ENCODE assay signal across 1 cellular context in the genomic region with DNA sequence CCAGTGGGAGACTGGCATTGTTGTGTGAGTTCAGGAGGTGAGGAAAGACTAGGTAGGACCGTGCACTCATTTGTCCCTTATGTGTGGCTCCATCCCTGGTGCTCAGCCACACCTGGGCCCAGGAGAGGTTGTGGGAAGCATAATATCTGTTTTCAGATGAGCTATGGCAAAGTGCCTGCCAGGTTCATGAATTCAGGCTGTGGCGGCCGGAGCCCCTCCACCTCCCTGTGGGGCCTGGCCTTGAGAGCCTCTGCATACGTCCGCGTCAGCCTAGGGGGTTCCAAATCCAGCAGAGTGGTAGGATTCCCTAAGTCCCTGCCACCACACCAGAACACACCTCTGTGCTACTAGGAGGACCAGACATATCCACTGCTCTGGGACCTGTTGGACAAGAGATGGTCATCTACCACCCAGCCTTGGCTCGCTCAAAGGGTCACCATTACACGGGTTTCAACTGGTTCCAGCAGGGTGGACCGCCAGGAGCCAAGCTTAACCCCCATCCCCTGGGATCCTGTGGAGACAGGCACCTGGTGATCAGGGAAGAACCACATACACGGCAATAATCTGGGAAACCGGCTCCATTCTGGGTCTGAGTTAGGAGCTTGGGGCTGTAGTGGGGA.
TF ChIP-seq lines count a peak whose summit lies in the region.

No MANE protein-coding gene starts in this region.

TF ChIP-seq in IMR-90, 13 proteins besides CTCF, POLR2A, EP300 and RAD21:
- no peak for TF ChIP-seq RFX5 (IDR thresholded peaks at IDR 0.05; ENCODE audit: low read depth, low read length)
- no peak for TF ChIP-seq FOS (IDR thresholded peaks at IDR 0.05; ENCODE audit: low read depth, low read length)
- no peak for TF ChIP-seq BHLHE40 (IDR thresholded peaks at IDR 0.05; ENCODE audit: low read depth, low read length)
- TF ChIP-seq CEBPB (IDR thresholded peaks at IDR 0.05; ENCODE audit: low read depth, low read length) = no peak
- TF ChIP-seq MXI1 (IDR thresholded peaks at IDR 0.05; ENCODE audit: borderline replicate concordance, low read depth, low read length) = no peak
- TF ChIP-seq SMC3 (IDR thresholded peaks at IDR 0.05; ENCODE audit: low read depth, low read length) = no peak
- TF ChIP-seq CHD1 (IDR thresholded peaks at IDR 0.05; ENCODE audit: low read depth, low read length) = no peak
- no peak for TF ChIP-seq MAZ (IDR thresholded peaks at IDR 0.05; ENCODE audit: borderline replicate concordance, low read depth, low read length)
